Comparison of ENCODE assay signal across 23 cellular contexts in genomic region chr9:129227843-129228189, GRCh38. TPM values are rescaled to one million over a fixed set of nuclear protein-coding genes. Genes with fewer than 3 reads are reported as not detected.
DNase-seq lines count a peak whose midpoint lies in the region; ATAC-seq, FAIRE-seq and TF ChIP-seq lines count a peak whose summit lies in the region.
"Had no signal": no experiment of that assay in that cellular context is flagged by ENCODE, and none has a peak within 500 bp of the region (broad histone marks: within the 10 kb centered on the region; RNA-seq: fewer than 3 reads in every experiment).

No MANE protein-coding gene starts in this region.

- H3K9ac ChIP-seq in neuronal stem cell (ENCODE audit: low read depth, low read length, poor library complexity): no peak overlapping the region
- H3K9ac ChIP-seq: BLaER1 treated with 17β-estradiol and CSF1 and Interleukin-3, amounts not matched to agents 10 nM and 100 nM had no signal

- no peak overlapping the region for H3K27ac ChIP-seq in neuronal stem cell (replicated peaks; ENCODE audit: low read length)
- no peak overlapping the region for H3K27ac ChIP-seq in upper lobe of right lung
- H3K27ac ChIP-seq: 22Rv1; BLaER1 treated with 17β-estradiol and CSF1 and Interleukin-3, amounts not matched to agents 10 nM and 100 nM had no signal

- no peak overlapping the region for H3K27ac Mint-ChIP-seq in natural killer cell treated with Interleukin-12 subunit alpha and Interleukin-12 subunit beta and Interleukin-15 and Interleukin-18, amount 100 ng/mL, for 72 hours
- H3K27ac Mint-ChIP-seq in natural killer cell: no peak overlapping the region
- H3K27ac Mint-ChIP-seq in chondrocyte (ENCODE audit: unreplicated experiment): no peak overlapping the region
- H3K27ac Mint-ChIP-seq: CD14-positive monocyte, GM23338 had no signal

- H3K27me3 ChIP-seq in neuronal stem cell (ENCODE audit: control insufficient read depth in 3 of 3, insufficient read depth in 3 of 3, low read depth in 1 of 3, low read length in 3 of 3) (no peaks in the 10 kb centered on the region), upper lobe of right lung (no peaks in the 10 kb centered on the region), H7 (ENCODE audit: control insufficient read depth, insufficient read depth, low read length) (no peaks in the 10 kb centered on the region)
- H3K27me3 ChIP-seq: BE2C had no signal

- no peak overlapping the region for H2AK5ac ChIP-seq in neuronal stem cell (ENCODE audit: low read depth, low read length)

- no peak for FAIRE-seq in urothelium cell line (lab: Jason Lieb, UNC)
- FAIRE-seq: A204.1, G401.6, GM19239, H54 had no signal

- intact Hi-C loops in natural killer cell (cut with micrococcal nuclease): no loop called here
- intact Hi-C loops in upper lobe of right lung (cut with DNase I): no loop called here

- H2BK5ac ChIP-seq in neuronal stem cell (ENCODE audit: low read length): peak overlapping the region; percentile 39

- no peak overlapping the region for H3K4me3 ChIP-seq in neuronal stem cell (ENCODE audit: low read length in 2 of 2)
- no peak overlapping the region for H3K4me3 ChIP-seq in upper lobe of right lung
- H3K4me3 ChIP-seq in H7 (ENCODE audit: insufficient read depth, low read depth, low read length): no peak overlapping the region
- H3K4me3 ChIP-seq: BLaER1 treated with 17β-estradiol and CSF1 and Interleukin-3, amounts not matched to agents 10 nM and 100 nM; GM23338 had no signal

- H3K4me2 ChIP-seq in neuronal stem cell (ENCODE audit: insufficient read depth, low read length, poor library complexity, severe bottlenecking): no peak overlapping the region
- H3K4me2 ChIP-seq: BLaER1 treated with 17β-estradiol and CSF1 and Interleukin-3, amounts not matched to agents 10 nM and 100 nM; GM23338 had no signal

- no peak overlapping the region for H3K23ac ChIP-seq in neuronal stem cell (ENCODE audit: low read depth, low read length, poor library complexity)

- H3K4me1 Mint-ChIP-seq in natural killer cell treated with Interleukin-12 subunit alpha and Interleukin-12 subunit beta and Interleukin-15 and Interleukin-18, amount 100 ng/mL, for 72 hours (ENCODE audit: low read depth in 2 of 2): peaks cover 19 to 24% of the 10 kb centered on the region in 2 donors
- H3K4me1 Mint-ChIP-seq in natural killer cell (peaks cover 20 to 38% of the 10 kb centered on the region in 2 donors), chondrocyte (ENCODE audit: low read depth) (peaks cover 21% of the 10 kb centered on the region)

- no peak overlapping the region for H2BK15ac ChIP-seq in neuronal stem cell (ENCODE audit: low read length)

- H4K8ac ChIP-seq in neuronal stem cell (ENCODE audit: low read depth, low read length): no peak overlapping the region

- no peaks in the 10 kb centered on the region for H3K27me3 Mint-ChIP-seq in natural killer cell treated with Interleukin-12 subunit alpha and Interleukin-12 subunit beta and Interleukin-15 and Interleukin-18, amount 100 ng/mL, for 72 hours
- H3K27me3 Mint-ChIP-seq in natural killer cell (ENCODE audit: low read depth in 2 of 2): no peaks in the 10 kb centered on the region
- no peaks in the 10 kb centered on the region for H3K27me3 Mint-ChIP-seq in chondrocyte (ENCODE audit: low read depth)
- H3K27me3 Mint-ChIP-seq: CD4-positive, alpha-beta memory T cell had no signal

- no peak overlapping the region for H3K14ac ChIP-seq in neuronal stem cell (ENCODE audit: low read length)

- TF ChIP-seq CTCF in natural killer cell (IDR thresholded peaks at IDR 0.05): no peak
- TF ChIP-seq CTCF in chondrocyte (IDR thresholded peaks at IDR 0.05): no peak
- no peak for TF ChIP-seq CTCF in upper lobe of right lung (IDR thresholded peaks at IDR 0.05)

- H3K4me1 ChIP-seq in neuronal stem cell (ENCODE audit: control insufficient read depth in 2 of 2, insufficient read depth in 1 of 2, low read depth in 1 of 2, low read length in 2 of 2) (peaks cover 13 to 16% of the 10 kb centered on the region in 2 donors), upper lobe of right lung (peaks cover 14% of the 10 kb centered on the region)

- H3K36me3 ChIP-seq in neuronal stem cell (replicated peaks in 1 of 2; ENCODE audit: control insufficient read depth in 2 of 2, insufficient read depth in 2 of 2, low read length in 2 of 2) (no peaks in the 10 kb centered on the region), upper lobe of right lung (no peaks in the 10 kb centered on the region), H7 (replicated peaks; ENCODE audit: control insufficient read depth, insufficient read depth, low read length) (no peaks in the 10 kb centered on the region)
- H3K36me3 ChIP-seq: BE2C; BLaER1 treated with 17β-estradiol and CSF1 and Interleukin-3, amounts not matched to agents 10 nM and 100 nM had no signal

- no peak overlapping the region for H2BK12ac ChIP-seq in neuronal stem cell (ENCODE audit: low read length)

- peak; percentile 23 for DNase-seq in natural killer cell treated with Interleukin-12 subunit alpha and Interleukin-12 subunit beta and Interleukin-15 and Interleukin-18, amount 100 ng/mL, for 72 hours (ENCODE audit: low spot score)
- DNase-seq in natural killer cell (no peak), chondrocyte (ENCODE audit: low spot score) (peak; percentile 43), neuronal stem cell (ENCODE audit: low spot score) (no peak), upper lobe of right lung (peak; percentile 34), H7 (no peak), hippocampal formation (lab: John Stamatoyannopoulos, UW) (no peak), urothelium cell line (ENCODE audit: low spot score) (no peak)
- DNase-seq: AML-193; Caco-2; CD4-positive, alpha-beta memory T cell; DMS153; DND-41; HCEC 1CT had no signal

- H3K36me3 Mint-ChIP-seq in natural killer cell treated with Interleukin-12 subunit alpha and Interleukin-12 subunit beta and Interleukin-15 and Interleukin-18, amount 100 ng/mL, for 72 hours: no peaks in the 10 kb centered on the region
- H3K36me3 Mint-ChIP-seq in natural killer cell (no peaks in the 10 kb centered on the region), chondrocyte (ENCODE audit: low read depth) (no peaks in the 10 kb centered on the region)
- H3K36me3 Mint-ChIP-seq: CD14-positive monocyte had no signal

- no peak for ATAC-seq in natural killer cell treated with Interleukin-12 subunit alpha and Interleukin-12 subunit beta and Interleukin-15 and Interleukin-18, amount 100 ng/mL, for 72 hours
- ATAC-seq in natural killer cell (no peak), upper lobe of right lung (no peak)
- ATAC-seq: GM23338 had no signal

- H3K18ac ChIP-seq in neuronal stem cell (ENCODE audit: low read length): no peak overlapping the region

- no peak overlapping the region for H3K4me3 Mint-ChIP-seq in natural killer cell treated with Interleukin-12 subunit alpha and Interleukin-12 subunit beta and Interleukin-15 and Interleukin-18, amount 100 ng/mL, for 72 hours
- H3K4me3 Mint-ChIP-seq in natural killer cell: no peak overlapping the region
- no peak overlapping the region for H3K4me3 Mint-ChIP-seq in chondrocyte (ENCODE audit: unreplicated experiment)
- H3K4me3 Mint-ChIP-seq: CD14-positive monocyte; CD4-positive, alpha-beta memory T cell; GM23338 had no signal

- WGBS in neuronal stem cell (ENCODE audit: extremely low coverage in 2 of 2, insufficient read length in 2 of 2, insufficient replicate concordance in 1 of 2), 2 donors: no CpG with 5 or more reads among the region's 10 CpGs

- H3K4ac ChIP-seq in neuronal stem cell (ENCODE audit: low read length): no peak overlapping the region

- H2BK120ac ChIP-seq in neuronal stem cell (ENCODE audit: low read depth, low read length): no peak overlapping the region

- no peak overlapping the region for H2AFZ ChIP-seq in neuronal stem cell (ENCODE audit: low read length)
- H2AFZ ChIP-seq: GM23338 had no signal

- H3K79me1 ChIP-seq in neuronal stem cell (ENCODE audit: low read depth, low read length): no peaks in the 10 kb centered on the region

- H3K9me3 ChIP-seq in neuronal stem cell (replicated peaks in 1 of 2; ENCODE audit: control insufficient read depth in 2 of 2, insufficient read depth in 1 of 2, low read depth in 1 of 2, low read length in 2 of 2): no peaks in the 10 kb centered on the region
- H3K9me3 ChIP-seq in upper lobe of right lung: no peaks in the 10 kb centered on the region
- H3K9me3 ChIP-seq: BE2C, Caco-2 had no signal

- H4K91ac ChIP-seq in neuronal stem cell (ENCODE audit: low read depth, low read length, poor library complexity): no peak overlapping the region

- H3K9me3 Mint-ChIP-seq in natural killer cell treated with Interleukin-12 subunit alpha and Interleukin-12 subunit beta and Interleukin-15 and Interleukin-18, amount 100 ng/mL, for 72 hours: peaks cover 4% of the 10 kb centered on the region
- H3K9me3 Mint-ChIP-seq in natural killer cell (peaks cover 0 to 4% of the 10 kb centered on the region in 2 donors), chondrocyte (ENCODE audit: low read depth) (peaks cover 2% of the 10 kb centered on the region)
- H3K9me3 Mint-ChIP-seq: GM23338 had no signal

RNA-seq across cellular contexts. Expression of gene IER5L, which starts 49.8 kb away (rescaled TPM):
- total RNA-seq in natural killer cell treated with Interleukin-12 subunit alpha and Interleukin-12 subunit beta and Interleukin-15 and Interleukin-18, amount 100 ng/mL, for 72 hours: 1 to 10 TPM in 1 of 2 donors, under 1 TPM in 1; 0.64 to 1.8 TPM
- total RNA-seq in natural killer cell (1 to 10 TPM; 1.4 to 3.9 (median 2.8) TPM), chondrocyte (37.2 to 56.5 TPM (median 38.6 TPM) in 3 replicates), upper lobe of right lung (9.6 TPM)
- polyA plus RNA-seq in neuronal stem cell (2013, experiment 1 of 2): 15.9 TPM
- polyA plus RNA-seq in neuronal stem cell (2013, experiment 2 of 2): 15.2 TPM
- 11.1 and 13.3 TPM in 2 replicates for total RNA-seq in H7 (2014; rRNA removed; shearing (Covaris generic))

Comparison
In these comparisons a context has a peak if more than half of its experiments do, and no peak if none do; other contexts are left out.
1. DNase-seq: peak in natural killer cell treated with Interleukin-12 subunit alpha and Interleukin-12 subunit beta and Interleukin-15 and Interleukin-18, amount 100 ng/mL, for 72 hours (single experiment), chondrocyte (single experiment) and upper lobe of right lung (single experiment); none in natural killer cell (single experiment), neuronal stem cell (single experiment), H7 (single experiment), hippocampal formation (0 of 2) and urothelium cell line (single experiment).